ENCODE assay signal across 27 cellular contexts in genomic region chr1:191876631-191877030, GRCh38.
"Had no signal": no experiment of that assay in that cellular context is flagged by ENCODE, and none has a peak within 500 bp of the region (broad histone marks: within the 10 kb centered on the region; RNA-seq: fewer than 3 reads in every experiment).

No MANE protein-coding gene starts in this region.

- H3K4me1 Mint-ChIP-seq: activated naive CD8-positive, alpha-beta T cell treated with anti-CD3 and anti-CD28 coated beads, Interleukin-2, amount 50 U/mL, for 24 hours; central memory CD8-positive, alpha-beta T cell; WTC11 had no signal

- H3K27ac ChIP-seq: ascending aorta, body of pancreas, Peyer's patch, RWPE1, SJCRH30 had no signal

- H3K9me3 ChIP-seq: ascending aorta, body of pancreas, Peyer's patch, SJCRH30 had no signal

- H3K9me3 Mint-ChIP-seq: activated naive CD4-positive, alpha-beta T cell treated with anti-CD3 and anti-CD28 coated beads, Interleukin-2, amount 50 U/mL, for 72 hours; central memory CD8-positive, alpha-beta T cell; T-helper 1 cell treated with Interleukin-12 subunit alpha and Interleukin-12 subunit beta and Interleukin-4 antibody, amounts not matched to agents 30 μg/mL and 1 μg/mL, for 36 hours; WTC11 had no signal

- H3K36me3 Mint-ChIP-seq: activated naive CD4-positive, alpha-beta T cell treated with anti-CD3 and anti-CD28 coated beads, Interleukin-2, amount 50 U/mL, for 72 hours; WTC11 had no signal

- H3K4me3 ChIP-seq: ascending aorta, body of pancreas, Peyer's patch, SJCRH30 had no signal

- ATAC-seq: activated CD8-positive, alpha-beta T cell treated with anti-CD3 and anti-CD28 coated beads, Interleukin-2, amount 10 ng/mL, durations not matched to agents 7 days and 5 days; activated naive CD4-positive, alpha-beta T cell treated with anti-CD3 and anti-CD28 coated beads, Interleukin-2, amount 50 U/mL, for 72 hours; activated naive CD8-positive, alpha-beta T cell treated with anti-CD3 and anti-CD28 coated beads, Interleukin-2, amount 50 U/mL, for 24 hours; body of pancreas; SK-N-SH treated with all-trans-retinoic acid at 6 μM for 48 hours; WTC11 had no signal

- H3K27ac Mint-ChIP-seq: activated CD8-positive, alpha-beta T cell treated with anti-CD3 and anti-CD28 coated beads, Interleukin-2, amount 10 ng/mL, durations not matched to agents 7 days and 5 days; activated naive CD4-positive, alpha-beta T cell treated with anti-CD3 and anti-CD28 coated beads, Interleukin-2, amount 50 U/mL, for 72 hours; activated naive CD8-positive, alpha-beta T cell treated with anti-CD3 and anti-CD28 coated beads, Interleukin-2, amount 50 U/mL, for 24 hours; T-helper 1 cell treated with Interleukin-12 subunit alpha and Interleukin-12 subunit beta and Interleukin-4 antibody, amounts not matched to agents 30 μg/mL and 1 μg/mL, for 36 hours; WTC11 had no signal

- H3K4me3 Mint-ChIP-seq: activated CD8-positive, alpha-beta T cell treated with anti-CD3 and anti-CD28 coated beads, Interleukin-2, amount 10 ng/mL, durations not matched to agents 7 days and 5 days; activated naive CD8-positive, alpha-beta T cell treated with anti-CD3 and anti-CD28 coated beads, Interleukin-2, amount 50 U/mL, for 24 hours; central memory CD8-positive, alpha-beta T cell; T-helper 1 cell treated with Interleukin-12 subunit alpha and Interleukin-12 subunit beta and Interleukin-4 antibody, amounts not matched to agents 30 μg/mL and 1 μg/mL, for 36 hours; WTC11 had no signal

- H3K36me3 ChIP-seq: ascending aorta, Peyer's patch, SJCRH30 had no signal

- H3K27me3 ChIP-seq: ascending aorta, body of pancreas, Peyer's patch, SJCRH30 had no signal

- H3K27me3 Mint-ChIP-seq: activated naive CD8-positive, alpha-beta T cell treated with anti-CD3 and anti-CD28 coated beads, Interleukin-2, amount 50 U/mL, for 24 hours; central memory CD8-positive, alpha-beta T cell had no signal

- H3K4me1 ChIP-seq: ascending aorta, body of pancreas, Peyer's patch, SJCRH30 had no signal

- DNase-seq: activated CD4-positive, alpha-beta T cell treated with anti-CD3 and anti-CD28 coated beads for 48 hours; activated CD4-positive, alpha-beta T cell treated with anti-CD3 and anti-CD28 coated beads, Interleukin-2, amount 50 U/mL, for 4 hours; activated CD4-positive, CD25-positive, alpha-beta regulatory T cell treated with anti-CD3 and anti-CD28 coated beads, Interleukin-2, amount 50 U/mL, for 72 hours; activated CD8-positive, alpha-beta memory T cell treated with anti-CD3 and anti-CD28 coated beads, Interleukin-2, amount 50 U/mL, for 48 hours; activated CD8-positive, alpha-beta T cell treated with anti-CD3 and anti-CD28 coated beads, Interleukin-2, amount 10 ng/mL, durations not matched to agents 7 days and 5 days; activated effector memory CD4-positive, alpha-beta T cell treated with anti-CD3 and anti-CD28 coated beads, Interleukin-2, amount 50 U/mL, for 16 hours; activated naive CD4-positive, alpha-beta T cell treated with Interleukin-2 at 50 U/mL for 16 hours; activated naive CD8-positive, alpha-beta T cell treated with anti-CD3 and anti-CD28 coated beads, Interleukin-2, amount 50 U/mL, for 24 hours; activated T-cell treated with anti-CD3 and anti-CD28 coated beads, Interleukin-2, amount 50 U/mL, for 1 hour; amniotic stem cell; body of pancreas; cortex of kidney; MM.1S; NCI-H1105; NCI-H1436 treated with DMSO at 0.1 percent for 48 hours; NCI-H226; NCI-H526; Peyer's patch; Right ventricle myocardium superior had no signal
